Comparison of ENCODE assay signal across 26 cellular contexts in genomic region chr2:231388725-231389346, GRCh38. TPM values are rescaled to one million over a fixed set of nuclear protein-coding genes. Genes with fewer than 3 reads are reported as not detected.
DNase-seq lines count a peak whose midpoint lies in the region; ATAC-seq, FAIRE-seq and TF ChIP-seq lines count a peak whose summit lies in the region.
"Had no signal": no experiment of that assay in that cellular context is flagged by ENCODE, and none has a peak within 500 bp of the region (broad histone marks: within the 10 kb centered on the region; RNA-seq: fewer than 3 reads in every experiment).

No MANE protein-coding gene starts in this region.

- H3K36me3 ChIP-seq in Loucy (ENCODE audit: insufficient read depth, low read length) (no peaks in the 10 kb centered on the region), WERI-Rb-1 (no peaks in the 10 kb centered on the region), Karpas-422 (ENCODE audit: insufficient read depth, low read length) (no peaks in the 10 kb centered on the region; the same call in 1 of the 2 replicates)
- H3K36me3 ChIP-seq: lower lobe of right lung, SJSA1 had no signal

- H3K27me3 Mint-ChIP-seq in naive thymus-derived CD8-positive, alpha-beta T cell, result peaks cover 2 to 40% (median 17%) of the 10 kb centered on the region in 5 donors
- peaks cover 5% of the 10 kb centered on the region for H3K27me3 Mint-ChIP-seq in HFFc6 (ENCODE audit: insufficient read depth)

- no peak for FAIRE-seq in A549 (lab: Jason Lieb, UNC)
- FAIRE-seq: GM18507 had no signal

- TF ChIP-seq POLR2A in A549 (IDR thresholded peaks at IDR 0.05; ENCODE audit: low read length), result no peak

- no peak overlapping the region for H2AFZ ChIP-seq in Loucy (ENCODE audit: low read length)
- no peak overlapping the region for H2AFZ ChIP-seq in Karpas-422 (ENCODE audit: low read length)

- no peak for TF ChIP-seq EP300 in A549 (IDR thresholded peaks at IDR 0.05)

- WGBS in A549 (ENCODE audit: missing lambda C conversion rate), result 90% methylated on average over 10 of the region's 15 CpGs

- no peak for TF ChIP-seq CTCF in A549 (IDR thresholded peaks at IDR 0.05)
- no peak for TF ChIP-seq CTCF in Loucy (conservative IDR thresholded peaks at IDR 0.05; ENCODE audit: low read length)
- TF ChIP-seq CTCF in dorsolateral prefrontal cortex (IDR thresholded peaks at IDR 0.05 in 54 of 56, conservative IDR thresholded peaks at IDR 0.05 in 2 of 56; ENCODE audit: low read depth in 1 of 56, partially characterized antibody in 56 of 56), result peak in 5 of 56 donors; percentile 2 to 35 (median 6)
- TF ChIP-seq CTCF in WERI-Rb-1 (IDR thresholded peaks at IDR 0.05; ENCODE audit: low read depth, low read length), result no peak
- TF ChIP-seq CTCF in HFFc6 (IDR thresholded peaks at IDR 0.05), result no peak

- peaks cover 12% of the 10 kb centered on the region for H3K4me1 ChIP-seq in A549
- peaks cover 79% of the 10 kb centered on the region for H3K4me1 ChIP-seq in Loucy (ENCODE audit: insufficient read depth, low read length, poor library complexity, severe bottlenecking)
- H3K4me1 ChIP-seq in Karpas-422 (ENCODE audit: low read length), result peaks cover 11% of the 10 kb centered on the region
- H3K4me1 ChIP-seq: psoas muscle had no signal

- H3K27me3 ChIP-seq in Loucy (ENCODE audit: insufficient read depth, low read length, poor library complexity, severe bottlenecking) (no peaks in the 10 kb centered on the region), dorsolateral prefrontal cortex (peaks cover 0 to 9% (median 0%) of the 10 kb centered on the region in 45 donors), WERI-Rb-1 (ENCODE audit: insufficient read depth, low read depth, severe bottlenecking) (no peaks in the 10 kb centered on the region), Karpas-422 (ENCODE audit: low read length) (no peaks in the 10 kb centered on the region)
- H3K27me3 ChIP-seq: SJSA1 had no signal

- no peaks in the 10 kb centered on the region for H3F3A ChIP-seq in Loucy (ENCODE audit: low read depth)

- peaks cover 0 to 16% (median 11%) of the 10 kb centered on the region in 9 donors for H3K9me3 Mint-ChIP-seq in naive thymus-derived CD8-positive, alpha-beta T cell
- H3K9me3 Mint-ChIP-seq in HFFc6, result peaks cover 25% of the 10 kb centered on the region

- no peak overlapping the region for H3K4me3 Mint-ChIP-seq in naive thymus-derived CD8-positive, alpha-beta T cell
- no peak overlapping the region for H3K4me3 Mint-ChIP-seq in HFFc6
- H3K4me3 Mint-ChIP-seq: activated CD8-positive, alpha-beta memory T cell treated with anti-CD3 and anti-CD28 coated beads, Interleukin-2, amount 10 ng/mL, durations not matched to agents 7 days and 5 days; CD4-positive, alpha-beta T cell; endodermal cell; H9; naive thymus-derived CD4-positive, alpha-beta T cell had no signal

- H3K79me2 ChIP-seq in Loucy (ENCODE audit: insufficient read depth, low read length) (peaks cover 1% of the 10 kb centered on the region; the same call in 1 of the 2 replicates), Karpas-422 (ENCODE audit: low read length) (no peaks in the 10 kb centered on the region)

- H3K4me2 ChIP-seq in A549 (peak overlapping the region; percentile 20; the same call in 2 of the 3 replicates), Loucy (ENCODE audit: low read depth, low read length, poor library complexity, severe bottlenecking) (no peak overlapping the region), Karpas-422 (ENCODE audit: low read depth, low read length, poor library complexity, severe bottlenecking) (no peak overlapping the region)

- CTCF ChIA-PET in A549 (lab: Yijun Ruan, JAX), result interaction anchor here (1.3 to 1.7 kb wide), 2 partner anchors 92 to 161 kb away, joined by 3 to 4 read pairs; no protein-coding TSS in a partner anchor

- no peak for TF ChIP-seq RAD21 in A549 (conservative IDR thresholded peaks at IDR 0.05 in 1 of 2, IDR thresholded peaks at IDR 0.05 in 1 of 2)

- intact Hi-C loops in dorsolateral prefrontal cortex (cut with DNase I), result loop anchor here (1.0 kb wide), 1 partner anchor 40 kb away; no protein-coding TSS in a partner anchor

- peak in 1 of 2 experiments; percentile 16; a peak in 2 of 6 replicates for ATAC-seq in A549
- no peak for ATAC-seq in naive thymus-derived CD8-positive, alpha-beta T cell
- ATAC-seq: activated CD8-positive, alpha-beta memory T cell treated with anti-CD3 and anti-CD28 coated beads, Interleukin-2, amount 10 ng/mL, durations not matched to agents 7 days and 5 days had no signal

- peaks cover 9 to 56% (median 11%) of the 10 kb centered on the region in 4 donors for H3K4me1 Mint-ChIP-seq in naive thymus-derived CD8-positive, alpha-beta T cell
- H3K4me1 Mint-ChIP-seq in HFFc6 (ENCODE audit: low read depth), result peaks cover 24% of the 10 kb centered on the region

- peak overlapping the region; percentile 29 to 70; a peak in 3 of 6 replicates for H3K27ac ChIP-seq in A549
- H3K27ac ChIP-seq in dorsolateral prefrontal cortex, result peak overlapping the region in 58 of 59 donors; percentile 41 to 98 (median 90)
- no peak overlapping the region for H3K27ac ChIP-seq in WERI-Rb-1
- H3K27ac ChIP-seq in Karpas-422 (ENCODE audit: low read length), result no peak overlapping the region
- H3K27ac ChIP-seq: lower lobe of right lung, psoas muscle had no signal

- H4K20me1 ChIP-seq in Loucy (ENCODE audit: insufficient read depth, low read length, poor library complexity, severe bottlenecking), result no peaks in the 10 kb centered on the region
- H4K20me1 ChIP-seq in Karpas-422 (ENCODE audit: insufficient read depth, low read depth, low read length), result no peaks in the 10 kb centered on the region

- no peak for DNase-seq in A549 (ENCODE audit: low read depth in 1 of 2, low spot score in 1 of 2)
- DNase-seq in dorsolateral prefrontal cortex, result no peak
- peak; percentile 48 for DNase-seq in pons (ENCODE audit: low spot score)
- no peak for DNase-seq in WERI-Rb-1
- DNase-seq in naive thymus-derived CD8-positive, alpha-beta T cell, result no peak
- no peak for DNase-seq in Karpas-422
- DNase-seq in HFFc6, result no peak
- DNase-seq: activated CD8-positive, alpha-beta memory T cell treated with anti-CD3 and anti-CD28 coated beads, Interleukin-2, amount 10 ng/mL, durations not matched to agents 7 days and 5 days; activated effector memory CD4-positive, alpha-beta T cell treated with anti-CD3 and anti-CD28 coated beads, Interleukin-2, amount 50 U/mL, for 16 hours; CD4-positive, alpha-beta T cell; cerebellar nuclear complex; DMS79 treated with DMSO at 0.1 percent for 48 hours; H9; KG1; naive thymus-derived CD4-positive, alpha-beta T cell; NCI-H1092 treated with DMSO at 0.1 percent for 48 hours; NCI-H2107; NCI-H526; stimulated activated naive CD8-positive, alpha-beta T cell treated with anti-CD3 and anti-CD28 coated beads, Interleukin-15, Interleukin-2, amounts not matched to agents 100 U/mL and 50 U/mL, for 24 hours; T-helper 9 cell had no signal

- POLR2A ChIA-PET in A549 (lab: Yijun Ruan, JAX), result interaction anchor here (1.1 kb wide), 1 partner anchor 12 kb away, joined by 3 read pairs; no protein-coding TSS in a partner anchor
- POLR2A ChIA-PET in naive thymus-derived CD8-positive, alpha-beta T cell (lab: Charles Lee), result no interaction called here

- H3K9me2 ChIP-seq in Loucy (replicated peaks; ENCODE audit: low read depth, low read length) (no peaks in the 10 kb centered on the region), Karpas-422 (replicated peaks; ENCODE audit: insufficient read depth, low read length) (no peaks in the 10 kb centered on the region)

- peaks cover 6% of the 10 kb centered on the region; the same call in 1 of the 3 replicates for H3K9me3 ChIP-seq in A549
- peaks cover 7% of the 10 kb centered on the region; the same call in 1 of the 2 replicates for H3K9me3 ChIP-seq in Loucy (ENCODE audit: insufficient read depth, low read depth, low read length)
- peaks cover 3% of the 10 kb centered on the region for H3K9me3 ChIP-seq in WERI-Rb-1 (ENCODE audit: severe bottlenecking)
- 0 out of 2 replicates have a peak, but pooled peaks cover 5% of the 10 kb centered on the region for H3K9me3 ChIP-seq in Karpas-422 (ENCODE audit: low read length)
- H3K9me3 ChIP-seq: lower lobe of right lung, psoas muscle had no signal

- H3K27ac Mint-ChIP-seq in naive thymus-derived CD8-positive, alpha-beta T cell, result peak overlapping the region in 1 of 10 donors; percentile 40
- H3K27ac Mint-ChIP-seq in HFFc6, result no peak overlapping the region
- H3K27ac Mint-ChIP-seq: activated CD8-positive, alpha-beta memory T cell treated with anti-CD3 and anti-CD28 coated beads, Interleukin-2, amount 10 ng/mL, durations not matched to agents 7 days and 5 days; CD4-positive, alpha-beta T cell; endodermal cell; naive thymus-derived CD4-positive, alpha-beta T cell had no signal

- H3K36me3 Mint-ChIP-seq in naive thymus-derived CD8-positive, alpha-beta T cell, result peaks cover 0 to 8% (median 5%) of the 10 kb centered on the region in 3 donors
- H3K36me3 Mint-ChIP-seq in HFFc6 (ENCODE audit: low read depth), result peaks cover 22% of the 10 kb centered on the region

- H3K4me3 ChIP-seq in A549 (no peak overlapping the region), Loucy (ENCODE audit: low read length, poor library complexity, severe bottlenecking) (no peak overlapping the region), dorsolateral prefrontal cortex (peak overlapping the region in 3 of 59 donors; percentile 2 to 18 (median 6)), WERI-Rb-1 (ENCODE audit: low read depth, low read length) (no peak overlapping the region), Karpas-422 (ENCODE audit: low read length) (no peak overlapping the region)
- H3K4me3 ChIP-seq: lower lobe of right lung, psoas muscle, SJSA1 had no signal

- H3K9ac ChIP-seq in Loucy (ENCODE audit: low read depth, low read length, poor library complexity, severe bottlenecking) (peak overlapping the region; percentile 27), Karpas-422 (ENCODE audit: low read length) (no peak overlapping the region)

TF ChIP-seq in A549, 52 proteins besides CTCF, POLR2A, EP300 and RAD21 (continues in another document):
- no peak for TF ChIP-seq HOXA7 (CRISPR knock-in tag; IDR thresholded peaks at IDR 0.05)

RNA-seq across cellular contexts. Expression of gene B3GNT7, which starts 6.7 kb away (rescaled TPM):
- 0.48 and 0.95 TPM in 2 replicates for polyA plus RNA-seq in A549 (2011; rRNA removed)
- polyA plus RNA-seq in A549 (2012; cell fraction: cytosol; rRNA removed), result 0.94 and 1.1 TPM in 2 replicates
- polyA plus RNA-seq in A549 (2012; cell fraction: nucleus; rRNA removed), result 1.7 and 3.0 TPM in 2 replicates
- polyA plus RNA-seq in A549 (2017; fragmentation: RNase III; extraction: RNeasy Plus Mini Kit Qiagen cat#74134 plus additional on column Dnase treatment), result 0.71 to 1.3 TPM (median 0.96 TPM) in 3 replicates
- polyA minus RNA-seq in A549 (2011; rRNA and poly(A)+ RNA removed), result 1.2 and 1.7 TPM in 2 replicates
- 10 to 100 TPM in 9 of 120 experiments, 1 to 10 TPM in 111; 2.1 to 13.9 (median 5.9) TPM for total RNA-seq in dorsolateral prefrontal cortex
- total RNA-seq in naive thymus-derived CD8-positive, alpha-beta T cell, result under 1 TPM; 0.55 to 0.68 TPM
- under 1 TPM in 1 of 3 donors, not detected in 2; 0.06 TPM for polyA plus RNA-seq in naive thymus-derived CD8-positive, alpha-beta T cell
- 2.8 and 4.7 TPM in 2 replicates for total RNA-seq in Karpas-422 (2014; rRNA removed; shearing (Covaris generic); ENCODE audit: low replicate concordance)
- under 1 TPM in 5 of 6 experiments, not detected in 1; 0.09 to 0.15 (median 0.11) TPM for total RNA-seq in HFFc6 (2021; fragmentation: NEBNext Ultra II Directional; extraction: Animal tissue kit (Norgen Biotek cat#: 25700))
- total RNA-seq: SJSA1 had no signal
- polyA plus RNA-seq: naive thymus-derived CD4-positive, alpha-beta T cell had no signal

Comparison
In these comparisons a context has a peak if more than half of its experiments do, and no peak if none do; other contexts are left out.
1. H3K27ac ChIP-seq: peak in A549 (2 of 2) and dorsolateral prefrontal cortex (58 of 59); none in WERI-Rb-1 (single experiment) and Karpas-422 (single experiment).